Comparison of ENCODE assay signal across 2 cellular contexts in genomic region chr4:148203056-148203898, GRCh38.
TF ChIP-seq lines count a peak whose summit lies in the region.

No MANE protein-coding gene starts in this region.

TF ChIP-seq in liver, 16 proteins besides CTCF, POLR2A, EP300 and RAD21 (continued from another document):
- TF ChIP-seq FOXA2 (IDR thresholded peaks at IDR 0.05): peak; percentile 17
- no peak for TF ChIP-seq TAF1 (conservative IDR thresholded peaks at IDR 0.05)
- TF ChIP-seq ZBTB33 (IDR thresholded peaks at IDR 0.05): peak; percentile 22
- TF ChIP-seq NR2F2 (IDR thresholded peaks at IDR 0.05): no peak
- no peak for TF ChIP-seq JUND (IDR thresholded peaks at IDR 0.05)
- no peak for TF ChIP-seq EGR1 (IDR thresholded peaks at IDR 0.05; ENCODE audit: low read depth in 2 of 2)
- TF ChIP-seq FOXA1 (IDR thresholded peaks at IDR 0.05): no peak
- TF ChIP-seq SP1 (IDR thresholded peaks at IDR 0.05): no peak
- peak; percentile 15 for TF ChIP-seq YY1 (IDR thresholded peaks at IDR 0.05)
- TF ChIP-seq RXRA (IDR thresholded peaks at IDR 0.05): peak; percentile 38 to 41
- no peak for TF ChIP-seq MAX (IDR thresholded peaks at IDR 0.05)

TF ChIP-seq in HepG2, 621 proteins besides CTCF, POLR2A, EP300 and RAD21 (continued from another document):
- no peak for TF ChIP-seq TFAP4 (IDR thresholded peaks at IDR 0.05; ENCODE audit: borderline replicate concordance, low read depth)
- no peak for TF ChIP-seq FOXO1 (CRISPR knock-in tag; IDR thresholded peaks at IDR 0.05)
- no peak for TF ChIP-seq ZSCAN22 (CRISPR knock-in tag; IDR thresholded peaks at IDR 0.05)
- TF ChIP-seq FOXM1 (CRISPR knock-in tag; IDR thresholded peaks at IDR 0.05): no peak
- TF ChIP-seq PPARG (CRISPR knock-in tag; conservative IDR thresholded peaks at IDR 0.05): no peak
- no peak for TF ChIP-seq GATA4 (IDR thresholded peaks at IDR 0.05; ENCODE audit: borderline replicate concordance, low read depth)
